In genomic region chr4:26856906-26857277, GRCh38 we compare ENCODE assay signal across 8 cellular contexts. TPM values are rescaled to one million over a fixed set of nuclear protein-coding genes. Genes with fewer than 3 reads are reported as not detected.
DNase-seq lines count a peak whose midpoint lies in the region; ATAC-seq and TF ChIP-seq lines count a peak whose summit lies in the region.

No MANE protein-coding gene starts in this region.

- H3K4me2 ChIP-seq in GM23248 (ENCODE audit: unreplicated experiment) = peak overlapping the region; percentile 99

- TF ChIP-seq CTCF in fibroblast of villous mesenchyme (IDR thresholded peaks at IDR 0.05; ENCODE audit: insufficient read depth, low read depth, low read length) (no peak), sigmoid colon (IDR thresholded peaks at IDR 0.05) (no peak)

- peak overlapping the region; percentile 94 to 100 (median 98) for H3K4me3 Mint-ChIP-seq in T-cell

- no peaks in the 10 kb centered on the region for H3K9me3 ChIP-seq in GM23248 (ENCODE audit: low read depth)
- H3K9me3 ChIP-seq in sigmoid colon = no peaks in the 10 kb centered on the region

- H3K9me2 ChIP-seq in GM23248 (ENCODE audit: insufficient read depth) = no peaks in the 10 kb centered on the region

- intact Hi-C loops in sigmoid colon (cut with DNase I) = loop anchor here (5.0 kb wide), 1 partner anchor 135 kb away; no protein-coding TSS in a partner anchor

- peak overlapping the region; percentile 14 for H3K27ac ChIP-seq in GM23248
- peak overlapping the region; percentile 77 to 86 (median 84) for H3K27ac ChIP-seq in sigmoid colon

- WGBS in GM23248 (ENCODE audit: low coverage in 1 of 2, low lambda C conversion rate in 2 of 2, missing lambda C conversion rate in 2 of 2), 2 experiments = 27 to 28% methylated on average over 7 of the region's 7 CpGs
- 10 to 22% methylated on average over 7 of the region's 7 CpGs for WGBS in sigmoid colon, 2 donors

- H3K27ac Mint-ChIP-seq in T-cell = peak overlapping the region; percentile 87 to 99

- no peak for TF ChIP-seq EP300 in sigmoid colon (IDR thresholded peaks at IDR 0.05)

- POLR2A ChIA-PET in T-cell (lab: Charles Lee) = interaction anchor here in 1 of 2 donors (2.2 kb wide), 1 partner anchor 29 kb away, joined by 26 read pairs; no protein-coding TSS in a partner anchor

- peak overlapping the region; percentile 87 for H2AFZ ChIP-seq in GM23248

- ATAC-seq in T-cell (replicated peaks in 1 of 4) (no peak), HG03039 (IDR thresholded peaks at IDR 0.05; ENCODE audit: unreplicated experiment) (no peak), HG03097 (IDR thresholded peaks at IDR 0.05; ENCODE audit: low FRiP score, unreplicated experiment) (no peak), GM21528 (IDR thresholded peaks at IDR 0.05; ENCODE audit: low FRiP score, unreplicated experiment) (no peak)

- peaks cover 26% of the 10 kb centered on the region for H3F3A ChIP-seq in GM23248 (ENCODE audit: insufficient read depth)

- no peaks in the 10 kb centered on the region for H3K27me3 Mint-ChIP-seq in T-cell

- no peaks in the 10 kb centered on the region for H4K20me1 ChIP-seq in GM23248 (ENCODE audit: insufficient read depth)

- H3K9ac ChIP-seq in GM23248 = peak overlapping the region; percentile 59

- H3K79me2 ChIP-seq in GM23248 (ENCODE audit: insufficient read depth) = peaks cover 3% of the 10 kb centered on the region

- in situ Hi-C loops in GM23248 (cut with MboI) = no loop called here

- H3K36me3 ChIP-seq in GM23248 (ENCODE audit: low read depth) (no peaks in the 10 kb centered on the region), sigmoid colon (no peaks in the 10 kb centered on the region)

- no peak for TF ChIP-seq POLR2A in sigmoid colon (IDR thresholded peaks at IDR 0.05)

- H3K4me3 ChIP-seq in GM23248 (peak overlapping the region; percentile 77), fibroblast of villous mesenchyme (ENCODE audit: low read depth, low read length) (peak overlapping the region; percentile 66), sigmoid colon (peak overlapping the region; percentile 49 to 67 (median 62))

- H3K9me3 Mint-ChIP-seq in T-cell = no peaks in the 10 kb centered on the region

- no peaks in the 10 kb centered on the region for H3K36me3 Mint-ChIP-seq in T-cell

- peaks cover 28 to 44% (median 38%) of the 10 kb centered on the region in 3 donors for H3K4me1 Mint-ChIP-seq in T-cell

- DNase-seq in GM23248 (peak; percentile 18), T-cell (no peak), fibroblast of villous mesenchyme (ENCODE audit: low read depth) (no peak), sigmoid colon (no peak), amygdala (lab: John Stamatoyannopoulos, UW) (no peak)

- H3K4me1 ChIP-seq in GM23248 (ENCODE audit: insufficient read depth) (peaks cover 16% of the 10 kb centered on the region), sigmoid colon (peaks cover 0 to 23% (median 18%) of the 10 kb centered on the region in 4 donors)

- no peaks in the 10 kb centered on the region for H3K27me3 ChIP-seq in GM23248 (replicated peaks; ENCODE audit: insufficient read depth)
- no peaks in the 10 kb centered on the region for H3K27me3 ChIP-seq in sigmoid colon

- CTCF ChIA-PET in T-cell (lab: Charles Lee) = interaction anchor here in 1 of 2 donors (0.9 to 1.5 kb wide), 4 partner anchors 17 to 273 kb away, joined by 3 to 6 read pairs (median 4); partner anchors contain the start of gene TBC1D19

RNA-seq across cellular contexts. Expression of gene STIM2, which starts 3.7 kb away (rescaled TPM):
- 13.8 and 16.7 TPM in 2 replicates for total RNA-seq in GM23248 (2014; rRNA removed; shearing (Covaris generic))
- 10.7 and 10.8 TPM in 2 replicates for polyA plus RNA-seq in GM23248 (2016; fragmentation: Nextera tagmentation; extraction: Ambion mirVana)
- 10 to 100 TPM; 67.9 to 98.7 (median 75.2) TPM for total RNA-seq in T-cell
- total RNA-seq in fibroblast of villous mesenchyme = 18.7 and 21.6 TPM in 2 replicates
- 10 to 100 TPM; 10.7 to 15.3 (median 14.7) TPM for total RNA-seq in sigmoid colon
- polyA plus RNA-seq in sigmoid colon = 10 to 100 TPM in 1 of 3 donors, 1 to 10 TPM in 2; 3.0 to 16.8 (median 5.5) TPM
